In the genomic region with DNA sequence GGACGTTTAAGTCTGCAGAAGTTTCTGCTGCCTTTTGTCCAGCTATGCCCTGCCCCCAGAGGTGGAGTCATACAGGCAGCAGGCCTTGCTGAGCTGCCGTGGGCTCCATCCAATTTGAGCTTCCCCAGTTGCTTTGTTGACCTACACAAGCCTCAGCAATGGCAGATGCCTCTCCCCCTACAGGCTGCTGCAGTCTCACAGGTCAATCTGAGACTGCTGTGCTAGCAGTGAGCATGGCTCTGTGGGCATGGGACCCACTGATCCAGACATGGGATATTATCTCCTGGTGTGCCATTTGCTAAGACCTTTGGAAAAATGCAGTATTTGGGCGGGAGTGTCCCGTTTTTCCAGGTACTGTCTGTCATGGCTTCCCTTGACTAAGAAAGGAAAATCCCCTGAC, we compare ENCODE assay signal across 35 cellular contexts.
"Had no signal": no experiment of that assay in that cellular context is flagged by ENCODE, and none has a peak within 500 bp of the region (broad histone marks: within the 10 kb centered on the region; RNA-seq: fewer than 3 reads in every experiment).

No MANE protein-coding gene starts in this region.

- H2AFZ ChIP-seq: PC-9 had no signal

- H3K36me3 ChIP-seq: ascending aorta, cardiac muscle cell, MG63, WERI-Rb-1 had no signal

- ATAC-seq: activated CD8-positive, alpha-beta T cell treated with anti-CD3 and anti-CD28 coated beads for 36 hours had no signal

- H3K27ac ChIP-seq: ascending aorta, cardiac muscle cell, PC-9, RWPE1, WERI-Rb-1 had no signal

- H3K4me1 ChIP-seq: ascending aorta had no signal

- H3K9me3 ChIP-seq: ascending aorta, MG63 had no signal

- H3K36me3 Mint-ChIP-seq: activated naive CD4-positive, alpha-beta T cell treated with anti-CD3 and anti-CD28 coated beads, Interleukin-2, amount 50 U/mL, for 24 hours; activated naive CD8-positive, alpha-beta T cell treated with anti-CD3 and anti-CD28 coated beads, Interleukin-2, amount 10 ng/mL, durations not matched to agents 7 days and 5 days had no signal

- H3K27me3 ChIP-seq: ascending aorta, cardiac muscle cell, MG63 had no signal

- H3K27me3 Mint-ChIP-seq: activated CD4-positive, alpha-beta T cell treated with anti-CD3 and anti-CD28 coated beads, Interleukin-2, amount 10 ng/mL, durations not matched to agents 24 days and 14 days; activated CD8-positive, alpha-beta T cell treated with anti-CD3 and anti-CD28 coated beads for 36 hours; activated naive CD4-positive, alpha-beta T cell treated with anti-CD3 and anti-CD28 coated beads, Interleukin-2, amount 50 U/mL, for 24 hours; activated naive CD8-positive, alpha-beta T cell treated with anti-CD3 and anti-CD28 coated beads, Interleukin-2, amount 10 ng/mL, durations not matched to agents 7 days and 5 days; central memory CD8-positive, alpha-beta T cell had no signal

- H3K4me1 Mint-ChIP-seq: activated CD4-positive, alpha-beta T cell treated with anti-CD3 and anti-CD28 coated beads, Interleukin-2, amount 10 ng/mL, durations not matched to agents 24 days and 14 days; activated naive CD4-positive, alpha-beta T cell treated with anti-CD3 and anti-CD28 coated beads, Interleukin-2, amount 50 U/mL, for 24 hours; activated naive CD8-positive, alpha-beta T cell treated with anti-CD3 and anti-CD28 coated beads, Interleukin-2, amount 10 ng/mL, durations not matched to agents 7 days and 5 days; central memory CD8-positive, alpha-beta T cell had no signal

- H3K9me3 Mint-ChIP-seq: activated CD4-positive, alpha-beta T cell treated with anti-CD3 and anti-CD28 coated beads, Interleukin-2, amount 10 ng/mL, durations not matched to agents 24 days and 14 days; activated naive CD4-positive, alpha-beta T cell treated with anti-CD3 and anti-CD28 coated beads, Interleukin-2, amount 50 U/mL, for 24 hours had no signal

- H3K4me3 Mint-ChIP-seq: activated CD4-positive, alpha-beta T cell treated with anti-CD3 and anti-CD28 coated beads, Interleukin-2, amount 10 ng/mL, durations not matched to agents 24 days and 14 days; activated CD8-positive, alpha-beta T cell treated with anti-CD3 and anti-CD28 coated beads for 36 hours; activated naive CD4-positive, alpha-beta T cell treated with anti-CD3 and anti-CD28 coated beads, Interleukin-2, amount 50 U/mL, for 24 hours; activated naive CD8-positive, alpha-beta T cell treated with anti-CD3 and anti-CD28 coated beads, Interleukin-2, amount 10 ng/mL, durations not matched to agents 7 days and 5 days; central memory CD8-positive, alpha-beta T cell had no signal

- H3K4me3 ChIP-seq: ascending aorta, cardiac muscle cell, MG63, PC-9 had no signal

- H3K4me2 ChIP-seq: PC-9 had no signal

- H3K27ac Mint-ChIP-seq: activated CD4-positive, alpha-beta T cell treated with anti-CD3 and anti-CD28 coated beads, Interleukin-2, amount 10 ng/mL, durations not matched to agents 24 days and 14 days; activated CD8-positive, alpha-beta T cell treated with anti-CD3 and anti-CD28 coated beads for 36 hours; activated naive CD4-positive, alpha-beta T cell treated with anti-CD3 and anti-CD28 coated beads, Interleukin-2, amount 50 U/mL, for 24 hours; activated naive CD8-positive, alpha-beta T cell treated with anti-CD3 and anti-CD28 coated beads, Interleukin-2, amount 10 ng/mL, durations not matched to agents 7 days and 5 days; activated T-helper 2 cell treated with anti-CD3 and anti-CD28 coated beads, Interferon-gamma antibody, Interleukin-2, Interleukin-4, amounts not matched to agents 10 μg/mL and 5 μg/mL and 100 μg/mL, durations not matched to agents 14 hours and 24 hours and 36 hours had no signal

- DNase-seq: activated CD4-positive, alpha-beta T cell treated with anti-CD3 and anti-CD28 coated beads, Interleukin-2, amount 10 ng/mL, durations not matched to agents 24 days and 14 days; activated CD4-positive, alpha-beta T cell treated with anti-CD3 and anti-CD28 coated beads, Interleukin-2, amount 50 U/mL, for 4 hours; activated CD8-positive, alpha-beta T cell treated with anti-CD3 and anti-CD28 coated beads for 36 hours; activated gamma-delta T cell; activated naive CD4-positive, alpha-beta T cell treated with Interleukin-2 at 50 U/mL for 16 hours; activated naive CD8-positive, alpha-beta T cell treated with anti-CD3 and anti-CD28 coated beads, Interleukin-2, amount 10 ng/mL, durations not matched to agents 7 days and 5 days; activated T-cell treated with anti-CD3 and anti-CD28 coated beads, Interleukin-2, amount 50 U/mL, for 1 hour; amygdala; Kasumi-1; KG1; MG63; NCI-H1048; NCI-H1105 treated with DMSO at 0.1 percent for 48 hours; NCI-H1436; NCI-H1694; NCI-H1930; NCI-H2081 treated with DMSO at 0.1 percent for 48 hours; NCI-H226; NCI-H446 treated with DMSO at 0.1 percent for 48 hours; NCI-H524; NCI-H69; NCI-H82; PC-9; Right ventricle myocardium superior; SW 1271; T-helper 1 cell; T-helper 2 cell; T-helper 9 cell; WERI-Rb-1 had no signal
